ENCODE assay signal across 20 cellular contexts in the genomic region with DNA sequence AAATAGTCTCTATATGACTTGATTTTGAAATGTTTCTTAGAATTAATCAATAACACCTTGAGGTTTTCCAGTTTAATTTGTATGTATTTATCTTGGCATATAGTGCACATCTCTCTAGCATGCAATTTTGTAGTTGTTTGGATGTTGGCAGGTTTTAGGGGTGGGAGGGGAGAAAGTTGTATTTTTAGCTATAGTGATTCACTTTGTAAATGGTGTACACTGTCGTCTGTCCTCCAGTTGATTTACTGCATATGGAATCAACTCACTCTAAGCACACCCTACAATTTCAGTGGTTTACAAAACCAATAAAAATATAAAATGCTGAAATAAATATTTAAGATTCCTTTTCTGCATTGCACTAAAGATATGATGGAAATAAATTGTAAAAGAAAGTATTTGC.
DNase-seq lines count a peak whose midpoint lies in the region; ATAC-seq and TF ChIP-seq lines count a peak whose summit lies in the region.
"Had no signal": no experiment of that assay in that cellular context is flagged by ENCODE, and none has a peak within 500 bp of the region (broad histone marks: within the 10 kb centered on the region; RNA-seq: fewer than 3 reads in every experiment).

No MANE protein-coding gene starts in this region.

- intact Hi-C loops in mucosa of descending colon (cut with DNase I, micrococcal nuclease) = no loop called here

- H3K4me3 ChIP-seq in AG09309 (ENCODE audit: control insufficient read depth, low read depth, low read length) (no peak overlapping the region), astrocyte of the cerebellum (ENCODE audit: low read depth, low read length) (no peak overlapping the region), mucosa of descending colon (no peak overlapping the region)
- H3K4me3 ChIP-seq: cardiac muscle cell, dorsolateral prefrontal cortex, GM12878, skin epidermis, tibial nerve had no signal

- CTCF ChIA-PET in activated naive CD4-positive, alpha-beta T cell treated with anti-CD3 and anti-CD28 coated beads, Interleukin-2, amount 10 ng/mL, durations not matched to agents 7 days and 5 days (lab: Charles Lee) = no interaction called here

- in situ Hi-C loops in astrocyte of the cerebellum (cut with HindIII; ENCODE audit: low sequenced_read_pairs) = no loop called here

- no peak for ATAC-seq in mucosa of descending colon
- ATAC-seq: GM12878; stimulated activated naive CD8-positive, alpha-beta T cell treated with anti-CD3 and anti-CD28 coated beads, Interleukin-15, Interleukin-2, amounts not matched to agents 100 U/mL and 50 U/mL, for 24 hours had no signal

- H3K4me1 Mint-ChIP-seq in activated naive CD4-positive, alpha-beta T cell treated with anti-CD3 and anti-CD28 coated beads, Interleukin-2, amount 10 ng/mL, durations not matched to agents 7 days and 5 days = no peaks in the 10 kb centered on the region
- H3K4me1 Mint-ChIP-seq: activated naive CD8-positive, alpha-beta T cell treated with anti-CD3 and anti-CD28 coated beads, Interleukin-2, amount 10 ng/mL, durations not matched to agents 7 days and 5 days; naive B cell had no signal

- no peaks in the 10 kb centered on the region for H3K36me3 Mint-ChIP-seq in activated naive CD4-positive, alpha-beta T cell treated with anti-CD3 and anti-CD28 coated beads, Interleukin-2, amount 10 ng/mL, durations not matched to agents 7 days and 5 days
- H3K36me3 Mint-ChIP-seq: activated naive CD8-positive, alpha-beta T cell treated with anti-CD3 and anti-CD28 coated beads, Interleukin-2, amount 10 ng/mL, durations not matched to agents 7 days and 5 days had no signal

- no peak overlapping the region for H3K27ac Mint-ChIP-seq in activated naive CD4-positive, alpha-beta T cell treated with anti-CD3 and anti-CD28 coated beads, Interleukin-2, amount 10 ng/mL, durations not matched to agents 7 days and 5 days
- H3K27ac Mint-ChIP-seq: activated naive CD8-positive, alpha-beta T cell treated with anti-CD3 and anti-CD28 coated beads, Interleukin-2, amount 10 ng/mL, durations not matched to agents 7 days and 5 days; naive B cell had no signal

- H3K4me1 ChIP-seq in mucosa of descending colon (ENCODE audit: low read depth) = no peaks in the 10 kb centered on the region
- H3K4me1 ChIP-seq: parathyroid adenoma, tibial nerve had no signal

- TF ChIP-seq CTCF in AG09309 (IDR thresholded peaks at IDR 0.05; ENCODE audit: control insufficient read depth, insufficient read depth, low read depth, low read length, missing control alignments) (no peak), astrocyte of the cerebellum (IDR thresholded peaks at IDR 0.05; ENCODE audit: low read depth, low read length, missing control alignments) (no peak), mucosa of descending colon (IDR thresholded peaks at IDR 0.05) (no peak)

- peak; percentile 97 for DNase-seq in AG09309 (ENCODE audit: low read depth)
- DNase-seq in GM04504 (ENCODE audit: low read depth) = peak; percentile 93
- DNase-seq in astrocyte of the cerebellum (ENCODE audit: low read depth) = peak; percentile 59
- DNase-seq in hepatic stellate cell (ENCODE audit: low spot score) = peak; percentile 29
- no peak for DNase-seq in erythroblast (lab: John Stamatoyannopoulos, UW)
- DNase-seq in NCI-H1694 treated with DMSO at 0.1 percent for 48 hours (lab: John Stamatoyannopoulos, UW) = no peak
- DNase-seq in activated naive CD4-positive, alpha-beta T cell treated with anti-CD3 and anti-CD28 coated beads, Interleukin-2, amount 10 ng/mL, durations not matched to agents 7 days and 5 days = no peak
- no peak for DNase-seq in mucosa of descending colon
- DNase-seq: activated naive CD8-positive, alpha-beta T cell treated with anti-CD3 and anti-CD28 coated beads, Interleukin-2, amount 10 ng/mL, durations not matched to agents 7 days and 5 days; C1 segment of cervical spinal cord; dorsolateral prefrontal cortex; naive B cell; NCI-H345; stimulated activated naive CD8-positive, alpha-beta T cell treated with anti-CD3 and anti-CD28 coated beads, Interleukin-15, Interleukin-2, amounts not matched to agents 100 U/mL and 50 U/mL, for 24 hours; T1000 had no signal

- TF ChIP-seq POLR2A in erythroblast (IDR thresholded peaks at IDR 0.05; ENCODE audit: low read length) = no peak

- H3K9me3 Mint-ChIP-seq in activated naive CD4-positive, alpha-beta T cell treated with anti-CD3 and anti-CD28 coated beads, Interleukin-2, amount 10 ng/mL, durations not matched to agents 7 days and 5 days = no peaks in the 10 kb centered on the region
- H3K9me3 Mint-ChIP-seq: activated naive CD8-positive, alpha-beta T cell treated with anti-CD3 and anti-CD28 coated beads, Interleukin-2, amount 10 ng/mL, durations not matched to agents 7 days and 5 days; naive B cell had no signal

- H3K27me3 Mint-ChIP-seq in activated naive CD4-positive, alpha-beta T cell treated with anti-CD3 and anti-CD28 coated beads, Interleukin-2, amount 10 ng/mL, durations not matched to agents 7 days and 5 days = no peaks in the 10 kb centered on the region
- H3K27me3 Mint-ChIP-seq: activated naive CD8-positive, alpha-beta T cell treated with anti-CD3 and anti-CD28 coated beads, Interleukin-2, amount 10 ng/mL, durations not matched to agents 7 days and 5 days; naive B cell had no signal

- H3K36me3 ChIP-seq in mucosa of descending colon (ENCODE audit: low read depth) = no peaks in the 10 kb centered on the region
- H3K36me3 ChIP-seq: cardiac muscle cell, tibial nerve had no signal

- H3K4me3 Mint-ChIP-seq in activated naive CD4-positive, alpha-beta T cell treated with anti-CD3 and anti-CD28 coated beads, Interleukin-2, amount 10 ng/mL, durations not matched to agents 7 days and 5 days = no peak overlapping the region
- H3K4me3 Mint-ChIP-seq: activated naive CD8-positive, alpha-beta T cell treated with anti-CD3 and anti-CD28 coated beads, Interleukin-2, amount 10 ng/mL, durations not matched to agents 7 days and 5 days; naive B cell had no signal

- no peaks in the 10 kb centered on the region for H3K9me3 ChIP-seq in mucosa of descending colon

Comparison
In these comparisons a context has a peak if more than half of its experiments do, and no peak if none do; other contexts are left out.
1. DNase-seq: peak in AG09309 (single experiment), GM04504 (single experiment), astrocyte of the cerebellum (single experiment) and hepatic stellate cell (single experiment); none in erythroblast (0 of 2), NCI-H1694 treated with DMSO at 0.1 percent for 48 hours (single experiment), activated naive CD4-positive, alpha-beta T cell treated with anti-CD3 and anti-CD28 coated beads, Interleukin-2, amount 10 ng/mL, durations not matched to agents 7 days and 5 days (single experiment) and mucosa of descending colon (0 of 3).